Comparison of ENCODE assay signal across 35 cellular contexts in the genomic region with DNA sequence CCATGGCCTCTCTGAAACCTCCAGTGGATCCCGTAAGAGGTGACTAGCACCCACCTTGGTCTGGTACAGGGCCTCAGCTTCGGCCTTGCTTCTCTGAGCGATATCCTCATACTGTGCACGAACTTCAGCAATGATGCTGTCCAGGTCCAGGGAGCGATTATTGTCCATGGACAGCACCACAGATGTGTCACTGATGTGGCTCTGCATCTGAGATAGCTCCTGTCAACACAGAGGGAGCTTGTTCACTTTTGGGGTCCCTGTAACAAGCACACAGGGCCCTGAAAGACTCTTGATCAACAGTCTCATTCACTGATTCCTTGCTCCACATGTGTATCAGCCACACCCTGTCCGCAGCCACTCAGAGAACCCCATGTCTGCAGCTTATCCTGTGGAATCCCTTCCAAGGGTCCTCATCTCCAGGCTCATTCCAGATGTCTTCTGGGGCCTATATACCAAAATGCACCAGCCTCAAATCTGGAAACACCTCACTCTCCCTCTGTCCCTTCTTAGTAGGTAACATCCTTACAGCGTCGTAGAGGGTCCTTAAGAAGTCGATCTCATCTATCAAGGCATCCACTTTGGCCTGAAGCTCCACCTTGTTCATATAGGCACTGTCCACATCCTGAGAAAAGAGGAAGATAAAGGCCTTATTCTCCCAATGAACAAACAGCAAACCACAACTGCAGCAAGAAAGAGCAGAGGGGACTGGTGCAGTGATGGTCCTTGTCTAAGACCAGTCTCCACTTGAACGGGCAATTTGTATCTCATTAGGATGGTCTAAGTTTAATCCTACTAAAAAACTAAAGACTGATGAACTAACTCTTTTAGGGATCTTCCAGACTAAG. TPM values are rescaled to one million over a fixed set of nuclear protein-coding genes. Genes with fewer than 3 reads are reported as not detected.
"Had no signal": no experiment of that assay in that cellular context is flagged by ENCODE, and none has a peak within 500 bp of the region (broad histone marks: within the 10 kb centered on the region; RNA-seq: fewer than 3 reads in every experiment).

No MANE protein-coding gene starts in this region.

- H3K4me1 ChIP-seq: colonic mucosa, gastrocnemius medialis, left lung, neural progenitor cell, parathyroid adenoma, prostate gland had no signal

- H3K36me3 ChIP-seq: colonic mucosa, gastrocnemius medialis, left lung, neural progenitor cell, prostate gland, right atrium auricular region, tibial artery had no signal

- DNase-seq: colonic mucosa; effector CD8-positive, alpha-beta T cell; endodermal cell; foreskin fibroblast; gastrocnemius medialis; head of caudate nucleus; hippocampal formation; left cardiac atrium; left lung; mesenchymal stem cell; naive thymus-derived CD4-positive, alpha-beta T cell; stimulated activated CD4-positive, alpha-beta T cell treated with anti-CD3 and anti-CD28 coated beads, Interleukin-2, amount 100 ng/mL, for 24 hours; stimulated activated CD4-positive, alpha-beta T cell treated with anti-CD3 and anti-CD28 coated beads, Interleukin-4, amount 100 ng/mL, for 24 hours; stimulated activated naive CD8-positive, alpha-beta T cell treated with anti-CD3 and anti-CD28 coated beads, Interleukin-15, Interleukin-2, amounts not matched to agents 100 U/mL and 50 U/mL, for 24 hours; substantia nigra; testis; tibial artery had no signal

- H3K4me3 ChIP-seq: colonic mucosa, gastrocnemius medialis, left lung, neural progenitor cell, prostate gland, right atrium auricular region, smooth muscle cell, testis, tibial artery had no signal

- H3K9me3 ChIP-seq: colonic mucosa, gastrocnemius medialis, left lung, prostate gland, right atrium auricular region, testis, tibial artery had no signal

- H3K27me3 ChIP-seq: colonic mucosa, neural progenitor cell, right atrium auricular region, testis had no signal

- FAIRE-seq: islet of Langerhans, urothelium cell line had no signal

- H3K27ac ChIP-seq: colonic mucosa, epithelial cell of prostate, gastrocnemius medialis, left lung, neural progenitor cell, parathyroid adenoma, prostate gland, right atrium auricular region, testis, tibial artery had no signal

- ATAC-seq: esophagus mucosa; gastrocnemius medialis; left cardiac atrium; left lung; naive thymus-derived CD4-positive, alpha-beta T cell; sciatic nerve; stimulated activated effector memory CD8-positive, alpha-beta T cell treated with anti-CD3 and anti-CD28 coated beads, Interleukin-12 subunit alpha, Interleukin-12 subunit beta, amount 100 ng/mL, for 72 hours had no signal

RNA-seq across cellular contexts. Expression of a gene that starts 3.5 kb away (rescaled TPM):
- total RNA-seq: colonic mucosa; endodermal cell; gastrocnemius medialis; kidney epithelial cell; left cardiac atrium; left lung; lower leg skin; lung microvascular endothelial cell; mucosa of gallbladder; naive thymus-derived CD4-positive, alpha-beta T cell; osteoblast; prostate gland; right atrium auricular region; sciatic nerve; smooth muscle cell; testis had no signal
- polyA plus RNA-seq: naive thymus-derived CD4-positive, alpha-beta T cell; smooth muscle cell had no signal

RNA-seq across cellular contexts. Expression of a gene that starts 15.3 kb away (rescaled TPM):
- total RNA-seq: colonic mucosa; endodermal cell; gastrocnemius medialis; glomerular endothelial cell; kidney epithelial cell; left cardiac atrium; left lung; lower leg skin; lung microvascular endothelial cell; mesothelial cell of epicardium; mucosa of gallbladder; naive thymus-derived CD4-positive, alpha-beta T cell; osteoblast; prostate gland; right atrium auricular region; sciatic nerve; smooth muscle cell; testis had no signal
- polyA plus RNA-seq: naive thymus-derived CD4-positive, alpha-beta T cell; smooth muscle cell had no signal

RNA-seq across cellular contexts. Expression of a gene that starts 21.5 kb away (rescaled TPM):
- total RNA-seq: colonic mucosa; endodermal cell; gastrocnemius medialis; glomerular endothelial cell; kidney epithelial cell; left cardiac atrium; lung microvascular endothelial cell; mucosa of gallbladder; naive thymus-derived CD4-positive, alpha-beta T cell; osteoblast; right atrium auricular region; sciatic nerve; smooth muscle cell had no signal
- polyA plus RNA-seq: naive thymus-derived CD4-positive, alpha-beta T cell; smooth muscle cell had no signal

RNA-seq across cellular contexts. Expression of a gene that starts 41.7 kb away (rescaled TPM):
- total RNA-seq: colonic mucosa; endodermal cell; gastrocnemius medialis; kidney epithelial cell; lung microvascular endothelial cell; mesothelial cell of epicardium; mucosa of gallbladder; naive thymus-derived CD4-positive, alpha-beta T cell; osteoblast; prostate gland; right atrium auricular region; sciatic nerve had no signal
- polyA plus RNA-seq: naive thymus-derived CD4-positive, alpha-beta T cell had no signal

RNA-seq across cellular contexts. Expression of a gene that starts 56.4 kb away (rescaled TPM):
- total RNA-seq: colonic mucosa; endodermal cell; gastrocnemius medialis; glomerular endothelial cell; kidney epithelial cell; left cardiac atrium; left lung; lung microvascular endothelial cell; mesothelial cell of epicardium; mucosa of gallbladder; naive thymus-derived CD4-positive, alpha-beta T cell; osteoblast; right atrium auricular region; sciatic nerve had no signal
- polyA plus RNA-seq: naive thymus-derived CD4-positive, alpha-beta T cell had no signal
